Comparison of ENCODE assay signal across 2 cellular contexts in genomic region chr14:85573406-85573805, GRCh38.
TF ChIP-seq lines count a peak whose summit lies in the region.

No MANE protein-coding gene starts in this region.

TF ChIP-seq in IMR-90, 13 proteins besides CTCF, POLR2A, EP300 and RAD21:
- TF ChIP-seq RCOR1 (IDR thresholded peaks at IDR 0.05; ENCODE audit: insufficient replicate concordance, low read length) (no peak), RFX5 (IDR thresholded peaks at IDR 0.05; ENCODE audit: low read depth, low read length) (no peak), MAFK (IDR thresholded peaks at IDR 0.05; ENCODE audit: low read depth, low read length) (no peak), BHLHE40 (IDR thresholded peaks at IDR 0.05; ENCODE audit: low read depth, low read length) (no peak), FOS (IDR thresholded peaks at IDR 0.05; ENCODE audit: low read depth, low read length) (no peak), ELK1 (IDR thresholded peaks at IDR 0.05; ENCODE audit: borderline replicate concordance, low read depth, low read length) (no peak), CEBPB (IDR thresholded peaks at IDR 0.05; ENCODE audit: low read depth, low read length) (no peak), CHD1 (IDR thresholded peaks at IDR 0.05; ENCODE audit: low read depth, low read length) (no peak), USF2 (IDR thresholded peaks at IDR 0.05; ENCODE audit: low read depth, low read length) (no peak), MAZ (IDR thresholded peaks at IDR 0.05; ENCODE audit: borderline replicate concordance, low read depth, low read length) (no peak), NFE2L2 (IDR thresholded peaks at IDR 0.05; ENCODE audit: low read depth, low read length) (no peak), MXI1 (IDR thresholded peaks at IDR 0.05; ENCODE audit: borderline replicate concordance, low read depth, low read length) (no peak), SMC3 (IDR thresholded peaks at IDR 0.05; ENCODE audit: low read depth, low read length) (no peak)
TF ChIP-seq in IMR-90: peak in this region for 0.

TF ChIP-seq in endothelial cell of umbilical vein, 7 proteins besides CTCF, POLR2A, EP300 and RAD21:
- TF ChIP-seq JUN (IDR thresholded peaks at IDR 0.05; ENCODE audit: borderline replicate concordance, insufficient read depth, insufficient read length, low read depth): peak; percentile 34
- TF ChIP-seq EZH2 (IDR thresholded peaks at IDR 0.05; ENCODE audit: borderline replicate concordance, low read depth, low read length, severe bottlenecking): no peak
- no peak for TF ChIP-seq MAX (IDR thresholded peaks at IDR 0.05; ENCODE audit: insufficient read depth, insufficient read length)
